9 cellular contexts compared by ENCODE assay signal in the genomic region with DNA sequence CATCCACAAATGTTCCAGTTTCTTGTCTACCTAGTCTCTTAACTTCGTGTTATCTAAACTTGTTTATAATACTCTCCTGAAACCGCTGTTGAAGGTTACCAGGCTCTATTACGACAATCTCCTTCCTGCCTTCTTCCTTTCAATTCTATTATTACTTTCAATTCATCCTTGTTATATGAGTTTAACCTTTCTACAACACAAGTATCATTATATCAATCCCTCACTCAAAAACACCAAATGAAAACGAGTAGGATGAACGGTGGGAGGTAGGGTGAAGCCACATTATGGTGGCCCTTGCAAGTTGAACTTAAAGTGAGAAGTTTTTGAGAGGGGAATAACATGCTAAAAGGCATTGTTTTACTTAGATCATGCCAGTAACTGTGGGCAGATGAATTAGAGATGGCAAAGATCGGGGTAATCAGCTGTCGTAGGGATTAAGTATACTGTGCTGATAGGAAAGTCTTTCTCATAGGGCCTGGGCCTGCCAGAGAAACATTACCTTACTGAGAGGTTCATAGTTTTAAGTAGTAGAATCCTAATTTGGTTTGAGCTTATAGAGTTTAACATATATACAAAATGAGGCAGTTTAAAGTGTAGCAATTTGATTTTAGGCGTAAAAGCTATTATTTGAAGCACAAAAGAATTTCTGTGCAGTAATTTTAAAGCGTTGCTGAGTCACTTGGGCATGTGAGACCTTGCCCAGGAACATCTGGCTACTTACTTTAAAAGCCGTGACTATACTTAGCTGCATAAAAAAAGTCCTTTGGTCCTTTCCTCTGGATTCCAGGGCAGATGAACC. TPM values are rescaled to one million over a fixed set of nuclear protein-coding genes. Genes with fewer than 3 reads are reported as not detected.
DNase-seq lines count a peak whose midpoint lies in the region; TF ChIP-seq lines count a peak whose summit lies in the region.
"Had no signal": no experiment of that assay in that cellular context is flagged by ENCODE, and none has a peak within 500 bp of the region (broad histone marks: within the 10 kb centered on the region; RNA-seq: fewer than 3 reads in every experiment).

No MANE protein-coding gene starts in this region.

- H3K36me3 ChIP-seq in adipocyte (ENCODE audit: control insufficient read depth, insufficient read depth, low read length, severe bottlenecking) (no peaks in the 10 kb centered on the region), skeletal muscle tissue (ENCODE audit: control insufficient read depth in 3 of 3, insufficient read depth in 3 of 3, low read length in 3 of 3) (no peaks in the 10 kb centered on the region), colonic mucosa (no peaks in the 10 kb centered on the region)

- DNase-seq in activated CD4-positive, alpha-beta T cell treated with anti-CD3 and anti-CD28 coated beads for 48 hours, result peak; percentile 21
- no peak for DNase-seq in activated CD4-positive, alpha-beta T cell treated with anti-CD3 and anti-CD28 coated beads, Interleukin-2, amount 50 U/mL, for 1 hour
- DNase-seq in NCI-H524 treated with DMSO at 0.1 percent for 48 hours (lab: John Stamatoyannopoulos, UW), result peak; percentile 5
- peak; percentile 43 for DNase-seq in adipocyte (ENCODE audit: low read depth)
- DNase-seq in substantia nigra (lab: John Stamatoyannopoulos, UW), result no peak
- no peak for DNase-seq in colonic mucosa
- DNase-seq in GM19240 (ENCODE audit: insufficient read length, low spot score), result no peak
- DNase-seq: AML-193 had no signal

- H3K4me1 ChIP-seq in adipocyte (ENCODE audit: control insufficient read depth, insufficient read depth, low read length) (peaks cover 22% of the 10 kb centered on the region), skeletal muscle tissue (ENCODE audit: control insufficient read depth in 3 of 3, insufficient read depth in 3 of 3, low read length in 3 of 3) (peaks cover 3 to 11% (median 10%) of the 10 kb centered on the region in 3 donors), colonic mucosa (peaks cover 2% of the 10 kb centered on the region)

- H3K9me3 ChIP-seq in adipocyte (ENCODE audit: control insufficient read depth, low read length) (no peaks in the 10 kb centered on the region), skeletal muscle tissue (ENCODE audit: control insufficient read depth in 3 of 3, low read length in 3 of 3) (no peaks in the 10 kb centered on the region), colonic mucosa (no peaks in the 10 kb centered on the region)

- H3K4me3 ChIP-seq in adipocyte (ENCODE audit: low read length) (no peak overlapping the region), skeletal muscle tissue (ENCODE audit: low read length in 3 of 3) (no peak overlapping the region), colonic mucosa (no peak overlapping the region)

- H3K27me3 ChIP-seq in adipocyte (replicated peaks; ENCODE audit: control insufficient read depth, insufficient read depth, low read length) (no peaks in the 10 kb centered on the region), skeletal muscle tissue (ENCODE audit: control insufficient read depth in 3 of 3, insufficient read depth in 3 of 3, low read length in 3 of 3) (no peaks in the 10 kb centered on the region), colonic mucosa (no peaks in the 10 kb centered on the region)

- intact Hi-C loops in colonic mucosa (cut with DNase I), result no loop called here

- H3K27ac ChIP-seq in skeletal muscle tissue (ENCODE audit: low read depth, low read length) (peak overlapping the region; percentile 70), substantia nigra (ENCODE audit: low read depth, low read length, poor library complexity, severe bottlenecking) (no peak overlapping the region), colonic mucosa (no peak overlapping the region)

- H3K9ac ChIP-seq in adipocyte (ENCODE audit: low read length), result no peak overlapping the region
- peak overlapping the region in 1 of 3 donors; percentile 10 for H3K9ac ChIP-seq in skeletal muscle tissue (ENCODE audit: low read depth in 1 of 3, low read length in 3 of 3)
- H3K9ac ChIP-seq in colonic mucosa (ENCODE audit: low read depth in 2 of 2, low read length in 2 of 2), result no peak overlapping the region

- no peak for TF ChIP-seq CTCF in colonic mucosa (IDR thresholded peaks at IDR 0.05)

RNA-seq across cellular contexts. Expression of a gene that starts 3.4 kb away (rescaled TPM):
- total RNA-seq in skeletal muscle tissue, result 16.2 TPM
- total RNA-seq in colonic mucosa, result 1 to 10 TPM; 5.5 to 7.1 TPM

RNA-seq across cellular contexts. Expression of a gene that starts 34.5 kb away (rescaled TPM):
- total RNA-seq in skeletal muscle tissue, result 5,603 TPM
- total RNA-seq in colonic mucosa, result 1,000 to 10,000 TPM in 1 of 2 donors, 100 to 1,000 TPM in 1; 835 to 1,022 TPM

RNA-seq across cellular contexts. Expression of a gene that starts 44.1 kb away (rescaled TPM):
- total RNA-seq in skeletal muscle tissue, result 16.2 TPM
- total RNA-seq in colonic mucosa, result 10 to 100 TPM; 12.2 to 14.3 TPM

RNA-seq across cellular contexts. Expression of a gene that starts 58.0 kb away (rescaled TPM):
- total RNA-seq in skeletal muscle tissue, result 11.0 TPM
- total RNA-seq in colonic mucosa, result 1 to 10 TPM; 2.1 to 3.5 TPM

Comparison
In these comparisons a context has a peak if more than half of its experiments do, and no peak if none do; other contexts are left out.
1. DNase-seq: peak in activated CD4-positive, alpha-beta T cell treated with anti-CD3 and anti-CD28 coated beads for 48 hours (single experiment), NCI-H524 treated with DMSO at 0.1 percent for 48 hours (single experiment) and adipocyte (single experiment); none in activated CD4-positive, alpha-beta T cell treated with anti-CD3 and anti-CD28 coated beads, Interleukin-2, amount 50 U/mL, for 1 hour (single experiment), substantia nigra (0 of 49), colonic mucosa (single experiment) and GM19240 (single experiment).